12 cellular contexts compared by ENCODE assay signal in the genomic region with DNA sequence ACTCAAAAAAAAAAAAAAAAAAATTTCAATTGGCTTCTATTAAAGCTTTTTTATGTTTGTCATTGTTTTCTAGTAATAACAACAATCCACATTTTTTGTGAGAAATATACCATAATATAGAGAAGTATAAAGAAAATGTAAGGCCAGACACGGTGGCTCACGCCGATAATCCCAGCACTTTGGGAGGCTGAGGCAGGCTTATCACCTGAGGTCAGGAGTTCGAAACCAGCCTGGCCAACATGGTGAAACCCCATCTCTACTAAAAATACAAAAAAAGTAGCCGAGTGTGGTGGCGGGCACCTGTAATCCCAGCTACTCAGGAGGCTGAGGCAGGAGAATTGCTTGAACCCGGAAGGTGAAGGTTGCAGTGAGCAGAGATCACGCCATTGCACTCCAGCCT. TPM values are rescaled to one million over a fixed set of nuclear protein-coding genes. Genes with fewer than 3 reads are reported as not detected.
"Had no signal": no experiment of that assay in that cellular context is flagged by ENCODE, and none has a peak within 500 bp of the region (broad histone marks: within the 10 kb centered on the region; RNA-seq: fewer than 3 reads in every experiment).

No MANE protein-coding gene starts in this region.

RNA-seq across cellular contexts. Expression of a gene that starts 48.1 kb away (rescaled TPM):
- total RNA-seq: activated CD8-positive, alpha-beta T cell treated with anti-CD3 and anti-CD28 coated beads for 36 hours; activated naive CD8-positive, alpha-beta T cell treated with anti-CD3 and anti-CD28 coated beads for 36 hours; activated T-cell treated with anti-CD3 and anti-CD28 coated beads, Interleukin-2, amount 50 U/mL, for 72 hours; aorta; cardiac septum; foreskin keratinocyte; kidney; natural killer cell; pulmonary artery endothelial cell; Right ventricle myocardium superior; temporal lobe had no signal
- polyA plus RNA-seq: aorta, foreskin keratinocyte, liver had no signal
